8 cellular contexts compared by ENCODE assay signal in genomic region chr13:32581177-32581786, GRCh38. TPM values are rescaled to one million over a fixed set of nuclear protein-coding genes. Genes with fewer than 3 reads are reported as not detected.
DNase-seq lines count a peak whose midpoint lies in the region; ATAC-seq and TF ChIP-seq lines count a peak whose summit lies in the region.

No MANE protein-coding gene starts in this region.

- H3K27me3 ChIP-seq in BE2C, result no peaks in the 10 kb centered on the region
- no peaks in the 10 kb centered on the region for H3K27me3 ChIP-seq in HL-60 (ENCODE audit: insufficient read depth, poor library complexity, severe bottlenecking)
- no peaks in the 10 kb centered on the region for H3K27me3 ChIP-seq in kidney epithelial cell (ENCODE audit: control insufficient read depth, insufficient read depth, low read length)

- DNase-seq in BE2C (no peak), HL-60 (ENCODE audit: low read depth in 1 of 2, low spot score in 1 of 2) (no peak), kidney epithelial cell (ENCODE audit: low read depth) (no peak), A172 (ENCODE audit: low spot score) (no peak)

- no peaks in the 10 kb centered on the region for H3K4me1 ChIP-seq in BE2C

- H3K9me3 ChIP-seq in BE2C, result peaks cover 3% of the 10 kb centered on the region; the same call in 1 of the 2 replicates

- ATAC-seq in GM21717 (IDR thresholded peaks at IDR 0.05; ENCODE audit: unreplicated experiment), result no peak
- ATAC-seq in GM19455 (IDR thresholded peaks at IDR 0.05; ENCODE audit: unreplicated experiment), result no peak
- no peak for ATAC-seq in HG02571 (IDR thresholded peaks at IDR 0.05; ENCODE audit: unreplicated experiment)

- H3K4me3 ChIP-seq in BE2C (ENCODE audit: low read depth, low read length) (no peak overlapping the region), HL-60 (replicated peaks; ENCODE audit: insufficient read depth, low read length) (no peak overlapping the region), WI38 (ENCODE audit: low read depth, low read length) (no peak overlapping the region), kidney epithelial cell (ENCODE audit: low read depth, low read length) (no peak overlapping the region)

- no peaks in the 10 kb centered on the region for H3K36me3 ChIP-seq in BE2C
- H3K36me3 ChIP-seq in kidney epithelial cell (ENCODE audit: control insufficient read depth, insufficient read depth, low read length), result no peaks in the 10 kb centered on the region

- no peak overlapping the region for H3K27ac ChIP-seq in HL-60 (replicated peaks)

- peak; percentile 52 for TF ChIP-seq CTCF in BE2C (IDR thresholded peaks at IDR 0.05; ENCODE audit: low read depth, low read length)
- peak; percentile 33 for TF ChIP-seq CTCF in HL-60 (IDR thresholded peaks at IDR 0.05; ENCODE audit: insufficient read depth, low read length)
- TF ChIP-seq CTCF in WI38 (IDR thresholded peaks at IDR 0.05; ENCODE audit: low read depth, low read length), result peak; percentile 20; the same call in 1 of the 2 replicates
- TF ChIP-seq CTCF in kidney epithelial cell (IDR thresholded peaks at IDR 0.05; ENCODE audit: insufficient read depth, low read length, poor library complexity, severe bottlenecking), result peak; percentile 45

RNA-seq across cellular contexts. Expression of gene PDS5B, which starts 5.0 kb away (rescaled TPM):
- 9.2 TPM for polyA plus RNA-seq in BE2C (2012; ENCODE audit: insufficient read depth, insufficient read length, low read depth)
- 11.8 and 19.6 TPM in 2 replicates for total RNA-seq in kidney epithelial cell
- 11.0 and 18.0 TPM in 2 replicates for total RNA-seq in A172 (2014; rRNA removed; shearing (Covaris generic))

RNA-seq across cellular contexts. Expression of gene N4BP2L2, which starts 42.7 kb away (rescaled TPM):
- 44.5 TPM for polyA plus RNA-seq in BE2C (2012; ENCODE audit: insufficient read depth, insufficient read length, low read depth)
- total RNA-seq in kidney epithelial cell, result 58.6 and 64.1 TPM in 2 replicates
- 75.5 and 81.2 TPM in 2 replicates for total RNA-seq in A172 (2014; rRNA removed; shearing (Covaris generic))
